Comparison of ENCODE assay signal across 26 cellular contexts in the genomic region with DNA sequence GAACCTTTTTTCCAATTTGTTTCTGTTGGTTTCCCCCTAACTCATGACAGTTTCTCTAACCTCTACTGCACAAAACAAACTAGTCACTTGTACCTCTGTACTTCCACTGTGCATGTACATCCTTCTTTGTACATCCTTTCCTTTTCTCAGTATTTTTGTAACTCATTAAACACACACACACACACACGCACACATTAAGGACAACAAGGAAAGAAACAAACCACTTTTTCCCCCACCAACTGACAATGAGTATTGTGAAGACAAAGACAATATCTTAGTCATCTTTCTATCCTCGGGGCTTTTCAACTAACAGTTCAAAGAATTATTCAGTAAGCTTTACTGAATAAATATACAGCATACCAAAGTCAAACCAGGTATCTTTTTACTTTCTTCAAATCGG.
DNase-seq lines count a peak whose midpoint lies in the region; ATAC-seq lines count a peak whose summit lies in the region.
"Had no signal": no experiment of that assay in that cellular context is flagged by ENCODE, and none has a peak within 500 bp of the region (broad histone marks: within the 10 kb centered on the region; RNA-seq: fewer than 3 reads in every experiment).

No MANE protein-coding gene starts in this region.

- DNase-seq in CD4-positive, CD25-positive, alpha-beta regulatory T cell, result peak in 1 of 3 donors; percentile 79
- DNase-seq in M059J (ENCODE audit: low read depth), result peak; percentile 25
- no peak for DNase-seq in activated CD8-positive, alpha-beta T cell treated with anti-CD3 and anti-CD28 coated beads, Interleukin-2, amount 10 ng/mL, durations not matched to agents 7 days and 5 days
- DNase-seq in foreskin melanocyte, result peak; percentile 32
- no peak for DNase-seq in NK-92 treated with Interleukin-12 subunit alpha and Interleukin-12 subunit beta, amount 100 ng/mL, for 24 hours (lab: John Stamatoyannopoulos, UW)
- no peak for DNase-seq in NCI-H1694 (lab: John Stamatoyannopoulos, UW)
- DNase-seq in DMS114 treated with DMSO at 0.1 percent for 48 hours (lab: John Stamatoyannopoulos, UW; ENCODE audit: unreplicated experiment), result no peak
- DNase-seq in effector CD4-positive, alpha-beta T cell, result no peak
- DNase-seq: activated effector memory CD4-positive, alpha-beta T cell treated with Interleukin-2 at 50 U/mL for 16 hours; brain microvascular endothelial cell; effector memory CD4-positive, alpha-beta T cell; gastrocnemius medialis; Kasumi-1; NCI-H1048; NCI-H187 treated with DMSO at 0.1 percent for 48 hours; NCI-H226; NCI-H748 treated with DMSO at 0.1 percent for 48 hours; right lobe of liver; stimulated activated CD4-positive, alpha-beta T cell treated with anti-CD3 and anti-CD28 coated beads, Interleukin-4, amount 100 ng/mL, for 4 hours; stimulated activated naive CD4-positive, alpha-beta T cell treated with Interleukin-2 at 50 U/mL for 16 hours; SW 1271 had no signal

- ATAC-seq in CD4-positive, CD25-positive, alpha-beta regulatory T cell (ENCODE audit: low read depth in 2 of 2), result peak; percentile 28 to 62
- peak; percentile 19 for ATAC-seq in activated CD8-positive, alpha-beta T cell treated with anti-CD3 and anti-CD28 coated beads, Interleukin-2, amount 10 ng/mL, durations not matched to agents 7 days and 5 days
- ATAC-seq: gastrocnemius medialis, right lobe of liver had no signal

- no peaks in the 10 kb centered on the region for H3K27me3 Mint-ChIP-seq in CD4-positive, CD25-positive, alpha-beta regulatory T cell
- H3K27me3 Mint-ChIP-seq in activated CD8-positive, alpha-beta T cell treated with anti-CD3 and anti-CD28 coated beads, Interleukin-2, amount 10 ng/mL, durations not matched to agents 7 days and 5 days (ENCODE audit: low read depth), result no peaks in the 10 kb centered on the region

- POLR2A ChIA-PET in activated CD8-positive, alpha-beta T cell treated with anti-CD3 and anti-CD28 coated beads, Interleukin-2, amount 10 ng/mL, durations not matched to agents 7 days and 5 days (lab: Charles Lee), result interaction anchor here (0.6 kb wide), 1 partner anchor 171 kb away, joined by 3 read pairs; a partner anchor contains a TSS

- no peak overlapping the region for H3K27ac ChIP-seq in CD4-positive, CD25-positive, alpha-beta regulatory T cell (ENCODE audit: insufficient read depth, low read length, poor library complexity, severe bottlenecking)
- H3K27ac ChIP-seq: BLaER1 treated with 17β-estradiol and CSF1 and Interleukin-3, amounts not matched to agents 10 nM and 100 nM; brain microvascular endothelial cell; esophagus muscularis mucosa; gastrocnemius medialis; parathyroid adenoma; right lobe of liver had no signal

- H3K36me3 ChIP-seq in CD4-positive, CD25-positive, alpha-beta regulatory T cell (ENCODE audit: control insufficient read depth, insufficient read depth, low read length), result peaks cover 70% of the 10 kb centered on the region
- H3K36me3 ChIP-seq: brain microvascular endothelial cell, HAP-1 had no signal

- H3K4me3 ChIP-seq in CD4-positive, CD25-positive, alpha-beta regulatory T cell (ENCODE audit: low read depth, low read length), result no peak overlapping the region
- H3K4me3 ChIP-seq: BLaER1 treated with 17β-estradiol and CSF1 and Interleukin-3, amounts not matched to agents 10 nM and 100 nM; esophagus muscularis mucosa; gastrocnemius medialis; HAP-1; right lobe of liver had no signal

- H3K4me3 Mint-ChIP-seq in CD4-positive, CD25-positive, alpha-beta regulatory T cell, result no peak overlapping the region
- H3K4me3 Mint-ChIP-seq in activated CD8-positive, alpha-beta T cell treated with anti-CD3 and anti-CD28 coated beads, Interleukin-2, amount 10 ng/mL, durations not matched to agents 7 days and 5 days, result no peak overlapping the region
- H3K4me3 Mint-ChIP-seq: neural crest cell had no signal

- peaks cover 66% of the 10 kb centered on the region for H3K36me3 Mint-ChIP-seq in CD4-positive, CD25-positive, alpha-beta regulatory T cell
- peaks cover 63% of the 10 kb centered on the region for H3K36me3 Mint-ChIP-seq in activated CD8-positive, alpha-beta T cell treated with anti-CD3 and anti-CD28 coated beads, Interleukin-2, amount 10 ng/mL, durations not matched to agents 7 days and 5 days (ENCODE audit: low read depth)

- no peaks in the 10 kb centered on the region for H3K4me1 ChIP-seq in CD4-positive, CD25-positive, alpha-beta regulatory T cell (ENCODE audit: control insufficient read depth, insufficient read depth, low read length, poor library complexity, severe bottlenecking)
- H3K4me1 ChIP-seq: BLaER1 treated with 17β-estradiol and CSF1 and Interleukin-3, amounts not matched to agents 10 nM and 100 nM; esophagus muscularis mucosa; gastrocnemius medialis; parathyroid adenoma; right lobe of liver had no signal

- peaks cover 0 to 22% (median 8%) of the 10 kb centered on the region in 7 donors for H3K9me3 Mint-ChIP-seq in CD4-positive, CD25-positive, alpha-beta regulatory T cell
- H3K9me3 Mint-ChIP-seq in activated CD8-positive, alpha-beta T cell treated with anti-CD3 and anti-CD28 coated beads, Interleukin-2, amount 10 ng/mL, durations not matched to agents 7 days and 5 days (ENCODE audit: insufficient read depth), result peaks cover 26% of the 10 kb centered on the region

- H3K4me1 Mint-ChIP-seq in CD4-positive, CD25-positive, alpha-beta regulatory T cell, result peaks cover 7 to 15% (median 13%) of the 10 kb centered on the region in 4 donors
- peaks cover 15% of the 10 kb centered on the region for H3K4me1 Mint-ChIP-seq in activated CD8-positive, alpha-beta T cell treated with anti-CD3 and anti-CD28 coated beads, Interleukin-2, amount 10 ng/mL, durations not matched to agents 7 days and 5 days (ENCODE audit: low read depth)

- CTCF ChIA-PET in activated CD8-positive, alpha-beta T cell treated with anti-CD3 and anti-CD28 coated beads, Interleukin-2, amount 10 ng/mL, durations not matched to agents 7 days and 5 days (lab: Charles Lee), result no interaction called here

- no peaks in the 10 kb centered on the region for H3K27me3 ChIP-seq in CD4-positive, CD25-positive, alpha-beta regulatory T cell (ENCODE audit: control insufficient read depth, insufficient read depth, low read length)
- H3K27me3 ChIP-seq: BLaER1 treated with 17β-estradiol and CSF1 and Interleukin-3, amounts not matched to agents 10 nM and 100 nM; brain microvascular endothelial cell; esophagus muscularis mucosa; gastrocnemius medialis; right lobe of liver had no signal

- peak overlapping the region in 2 of 3 donors; percentile 7 to 63 for H3K27ac Mint-ChIP-seq in CD4-positive, CD25-positive, alpha-beta regulatory T cell
- peak overlapping the region; percentile 58 for H3K27ac Mint-ChIP-seq in activated CD8-positive, alpha-beta T cell treated with anti-CD3 and anti-CD28 coated beads, Interleukin-2, amount 10 ng/mL, durations not matched to agents 7 days and 5 days

- H3K9me3 ChIP-seq in CD4-positive, CD25-positive, alpha-beta regulatory T cell (ENCODE audit: control insufficient read depth in 2 of 2, low read length in 2 of 2), result peaks cover 14 to 29% of the 10 kb centered on the region in 2 experiments

Comparison
In these comparisons a context has a peak if more than half of its experiments do, and no peak if none do; other contexts are left out.
1. DNase-seq: peak in M059J (single experiment) and foreskin melanocyte (single experiment); none in activated CD8-positive, alpha-beta T cell treated with anti-CD3 and anti-CD28 coated beads, Interleukin-2, amount 10 ng/mL, durations not matched to agents 7 days and 5 days (single experiment), NK-92 treated with Interleukin-12 subunit alpha and Interleukin-12 subunit beta, amount 100 ng/mL, for 24 hours (single experiment), NCI-H1694 (single experiment), DMS114 treated with DMSO at 0.1 percent for 48 hours (single experiment) and effector CD4-positive, alpha-beta T cell (single experiment).